ENCODE assay signal across 1 cellular context in genomic region chr7:137655804-137656203, GRCh38.
TF ChIP-seq lines count a peak whose summit lies in the region.

No MANE protein-coding gene starts in this region.

TF ChIP-seq in SK-N-SH, 30 proteins besides CTCF, POLR2A, EP300 and RAD21 (continued from another document):
- TF ChIP-seq TEAD4 (IDR thresholded peaks at IDR 0.05; ENCODE audit: borderline replicate concordance, insufficient read depth): no peak
- no peak for TF ChIP-seq FOXJ3 (CRISPR knock-in tag; IDR thresholded peaks at IDR 0.05)
- TF ChIP-seq CHD2 (IDR thresholded peaks at IDR 0.05; ENCODE audit: low read length, partially characterized antibody): no peak
- no peak for TF ChIP-seq TAF1 (IDR thresholded peaks at IDR 0.05; ENCODE audit: borderline replicate concordance, low read depth, low read length)
- TF ChIP-seq SIN3A (IDR thresholded peaks at IDR 0.05; ENCODE audit: borderline replicate concordance, low read depth, low read length): no peak
- TF ChIP-seq MXI1 (IDR thresholded peaks at IDR 0.05; ENCODE audit: low read depth, low read length): no peak
TF ChIP-seq in SK-N-SH: peak in this region for 0.
